Comparison of ENCODE assay signal across 21 cellular contexts in the genomic region with DNA sequence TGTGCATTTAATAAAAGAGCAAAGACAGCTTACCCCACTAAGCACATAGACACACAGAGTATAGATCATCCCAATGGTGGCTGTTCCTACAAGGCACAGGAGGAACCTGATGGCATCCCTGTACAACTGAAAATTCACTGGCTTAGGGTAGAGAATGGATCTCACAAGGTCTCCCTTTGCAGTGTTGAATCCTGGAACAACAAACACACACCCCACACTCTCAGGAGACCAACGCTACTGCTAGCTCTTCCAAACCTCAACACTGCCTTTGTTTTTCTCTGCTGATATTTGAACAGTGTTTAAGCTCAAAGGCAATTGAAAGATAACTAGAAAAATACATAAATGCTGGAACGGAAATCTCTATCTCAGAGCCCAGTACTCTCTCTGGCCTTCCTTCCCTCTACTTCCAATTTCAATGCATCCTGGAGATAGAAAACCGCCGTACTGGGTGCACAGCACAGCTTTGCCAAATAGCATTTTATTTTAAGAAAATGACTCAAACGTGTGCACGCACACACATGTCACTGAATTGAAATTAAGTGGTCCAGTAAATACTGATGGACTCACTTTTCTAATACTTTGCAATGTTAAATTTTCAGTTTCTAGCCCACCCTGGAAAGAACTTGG.
"Had no signal": no experiment of that assay in that cellular context is flagged by ENCODE, and none has a peak within 500 bp of the region (broad histone marks: within the 10 kb centered on the region; RNA-seq: fewer than 3 reads in every experiment).

No MANE protein-coding gene starts in this region.

- H3K4me3 ChIP-seq: breast epithelium, coronary artery, esophagus squamous epithelium, gastrocnemius medialis, lower lobe of right lung, tibial artery had no signal

- DNase-seq: activated CD4-positive, alpha-beta memory T cell treated with anti-CD3 and anti-CD28 coated beads, Interleukin-2, amount 10 ng/mL, durations not matched to agents 7 days and 5 days; activated CD4-positive, alpha-beta T cell treated with anti-CD3 and anti-CD28 coated beads, Interleukin-2, amount 10 ng/mL, durations not matched to agents 24 days and 14 days; activated effector memory CD4-positive, alpha-beta T cell treated with Interleukin-2 at 50 U/mL for 16 hours; activated naive CD4-positive, alpha-beta T cell treated with anti-CD3 and anti-CD28 coated beads for 36 hours; activated naive CD8-positive, alpha-beta T cell treated with anti-CD3 and anti-CD28 coated beads, Interleukin-2, amount 10 ng/mL, durations not matched to agents 7 days and 5 days; activated T-cell treated with anti-CD3 and anti-CD28 coated beads, Interleukin-2, amount 50 U/mL, for 72 hours; amniotic stem cell; esophagus squamous epithelium; gastrocnemius medialis; left cardiac atrium; lower lobe of right lung; naive thymus-derived CD8-positive, alpha-beta T cell; stimulated activated CD4-positive, alpha-beta T cell treated with anti-CD3 and anti-CD28 coated beads, Interleukin-2, amount 100 ng/mL, for 24 hours; stimulated activated naive CD8-positive, alpha-beta T cell treated with anti-CD3 and anti-CD28 coated beads, Interleukin-15, amount 100 ng/mL, for 72 hours; T1000; tibial artery had no signal

- H3K27me3 ChIP-seq: breast epithelium, esophagus squamous epithelium, gastrocnemius medialis, tibial artery had no signal

- H3K27ac ChIP-seq: breast epithelium, coronary artery, esophagus squamous epithelium, gastrocnemius medialis, lower lobe of right lung, tibial artery, VCaP had no signal

- H3K9me3 ChIP-seq: breast epithelium, esophagus squamous epithelium, gastrocnemius medialis, lower lobe of right lung, tibial artery had no signal

- H3K4me1 ChIP-seq: breast epithelium, esophagus squamous epithelium, tibial artery had no signal

- ATAC-seq: activated CD4-positive, CD25-positive, alpha-beta regulatory T cell treated with anti-CD3 and anti-CD28 coated beads, Interleukin-2, amount 50 U/mL, for 24 hours; activated T-cell treated with anti-CD3 and anti-CD28 coated beads, Interleukin-2, amount 50 U/mL, for 72 hours; gastrocnemius medialis; left cardiac atrium; lower lobe of right lung; naive thymus-derived CD8-positive, alpha-beta T cell; stimulated activated effector memory CD8-positive, alpha-beta T cell treated with anti-CD3 and anti-CD28 coated beads, Interleukin-12 subunit alpha, Interleukin-12 subunit beta, amount 100 ng/mL, for 72 hours; stimulated activated naive CD8-positive, alpha-beta T cell treated with anti-CD3 and anti-CD28 coated beads, Interleukin-15, amount 100 ng/mL, for 72 hours had no signal

- H3K36me3 ChIP-seq: breast epithelium, gastrocnemius medialis, tibial artery had no signal
